ENCODE assay signal across 27 cellular contexts in the genomic region with DNA sequence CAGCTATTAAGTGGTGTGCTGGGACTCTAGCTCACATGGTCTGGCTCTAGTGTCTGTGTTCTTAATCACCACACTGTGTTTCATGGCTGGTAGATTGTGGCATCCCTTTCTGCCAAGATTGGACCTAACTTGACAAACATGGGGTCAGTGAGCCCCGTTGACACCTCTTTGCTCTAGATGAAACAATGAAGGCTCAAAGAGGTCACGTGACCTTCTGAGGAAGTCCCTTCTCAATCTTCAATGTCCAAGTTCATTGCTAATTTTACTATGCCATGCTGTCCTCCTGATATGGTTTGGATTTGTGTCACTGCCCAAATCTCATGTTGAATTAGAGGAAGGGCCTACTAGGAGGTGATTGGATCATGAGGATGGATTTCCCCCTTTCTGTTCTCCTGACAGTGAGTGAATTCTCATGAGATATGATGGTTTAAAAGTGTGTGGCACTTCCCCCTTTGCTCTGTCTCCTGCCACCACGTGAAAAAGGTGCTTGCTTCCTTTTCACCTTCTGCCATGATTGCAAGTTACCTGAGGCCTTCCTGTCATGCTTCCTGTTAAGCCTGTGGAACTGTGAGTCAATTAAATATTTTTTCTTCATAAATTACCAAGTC.
"Had no signal": no experiment of that assay in that cellular context is flagged by ENCODE, and none has a peak within 500 bp of the region (broad histone marks: within the 10 kb centered on the region; RNA-seq: fewer than 3 reads in every experiment).

No MANE protein-coding gene starts in this region.

- H3K4me3 ChIP-seq: body of pancreas, esophagus squamous epithelium, heart right ventricle, neural progenitor cell, psoas muscle, upper lobe of left lung, vagina had no signal

- H3K9ac ChIP-seq: neural progenitor cell, parathyroid adenoma had no signal

- H3K4me3 Mint-ChIP-seq: activated CD4-positive, alpha-beta T cell treated with anti-CD3 and anti-CD28 coated beads for 36 hours; activated naive CD8-positive, alpha-beta T cell; natural killer cell; neural progenitor cell; WTC11 had no signal

- DNase-seq: activated CD4-positive, alpha-beta T cell treated with anti-CD3 and anti-CD28 coated beads for 36 hours; activated CD4-positive, alpha-beta T cell treated with anti-CD3 and anti-CD28 coated beads, Interleukin-2, amount 50 U/mL, for 4 hours; activated effector memory CD4-positive, alpha-beta T cell treated with Interleukin-2 at 50 U/mL for 16 hours; activated naive CD4-positive, alpha-beta T cell treated with Interleukin-2 at 50 U/mL for 16 hours; activated T-cell treated with anti-CD3 and anti-CD28 coated beads for 4 hours; aorta; dermis blood vessel endothelial cell; effector CD4-positive, alpha-beta T cell; esophagus squamous epithelium; foreskin melanocyte; heart right ventricle; natural killer cell; occipital lobe; psoas muscle; stimulated activated CD4-positive, alpha-beta T cell treated with anti-CD3 and anti-CD28 coated beads, Interleukin-15, amount 100 ng/mL, for 24 hours; stimulated activated CD4-positive, alpha-beta T cell treated with anti-CD3 and anti-CD28 coated beads, Interleukin-2, amount 100 ng/mL, for 24 hours; stimulated activated naive CD8-positive, alpha-beta T cell treated with anti-CD3 and anti-CD28 coated beads, Interleukin-15, Interleukin-2, amounts not matched to agents 100 U/mL and 50 U/mL, for 24 hours; T-helper 2 cell; upper lobe of left lung had no signal

- H3K79me2 ChIP-seq: parathyroid adenoma had no signal

- H3K4me2 ChIP-seq: neural progenitor cell had no signal

- H3K27ac ChIP-seq: epithelial cell of prostate, esophagus squamous epithelium, neural progenitor cell, parathyroid adenoma, psoas muscle, upper lobe of left lung had no signal

- H2AFZ ChIP-seq: neural progenitor cell, parathyroid adenoma had no signal

- H3K4me1 ChIP-seq: parathyroid adenoma had no signal

- H3K9me3 ChIP-seq: body of pancreas, esophagus squamous epithelium, heart right ventricle, psoas muscle, upper lobe of left lung, vagina had no signal

- H3K27ac Mint-ChIP-seq: activated CD4-positive, alpha-beta T cell treated with anti-CD3 and anti-CD28 coated beads for 36 hours; activated naive CD8-positive, alpha-beta T cell; natural killer cell; neural progenitor cell; WTC11 had no signal

- ATAC-seq: activated CD4-positive, alpha-beta T cell treated with anti-CD3 and anti-CD28 coated beads for 36 hours; body of pancreas; heart right ventricle; natural killer cell; psoas muscle; stimulated activated naive CD8-positive, alpha-beta T cell treated with anti-CD3 and anti-CD28 coated beads, Interleukin-15, Interleukin-2, amounts not matched to agents 100 U/mL and 50 U/mL, for 24 hours; WTC11 had no signal

- H3K27me3 ChIP-seq: body of pancreas, esophagus squamous epithelium, heart right ventricle, neural progenitor cell, upper lobe of left lung, vagina had no signal

- H3K36me3 Mint-ChIP-seq: activated naive CD8-positive, alpha-beta T cell; natural killer cell; neural progenitor cell; WTC11 had no signal

- H3K27me3 Mint-ChIP-seq: activated CD4-positive, alpha-beta T cell treated with anti-CD3 and anti-CD28 coated beads for 36 hours; activated naive CD8-positive, alpha-beta T cell had no signal

- FAIRE-seq: colon had no signal

- H3K9me3 Mint-ChIP-seq: natural killer cell, neural progenitor cell, WTC11 had no signal

- H3K36me3 ChIP-seq: esophagus squamous epithelium, heart right ventricle, neural progenitor cell, upper lobe of left lung, vagina had no signal
